ENCODE assay signal across 34 cellular contexts in genomic region chr1:5876251-5876650, GRCh38.
"Had no signal": no experiment of that assay in that cellular context is flagged by ENCODE, and none has a peak within 500 bp of the region (broad histone marks: within the 10 kb centered on the region; RNA-seq: fewer than 3 reads in every experiment).

No MANE protein-coding gene starts in this region.

- H3K27ac ChIP-seq: KMS-11 had no signal

- H3K4me2 ChIP-seq: KMS-11 had no signal

- DNase-seq: Karpas-422, Kasumi-1, KG1, MG63, MM.1S, MV-4-11, NCI-H1048, NCI-H1092, NCI-H1092 treated with DMSO at 0.1 percent for 48 hours, NCI-H1105, NCI-H1105 treated with DMSO at 0.1 percent for 48 hours, NCI-H1417, NCI-H1417 treated with DMSO at 0.1 percent for 48 hours, NCI-H1436, NCI-H1436 treated with DMSO at 0.1 percent for 48 hours, NCI-H146, NCI-H1694, NCI-H1694 treated with DMSO at 0.1 percent for 48 hours, NCI-H187, NCI-H187 treated with DMSO at 0.1 percent for 48 hours, NCI-H1930, NCI-H2029, NCI-H2029 treated with DMSO at 0.1 percent for 48 hours, NCI-H2081, NCI-H2081 treated with DMSO at 0.1 percent for 48 hours, NCI-H2107, NCI-H2171, NCI-H2171 treated with DMSO at 0.1 percent for 48 hours, NCI-H2227 treated with DMSO at 0.1 percent for 48 hours, NCI-H226, NCI-H345, NCI-H446, NCI-H446 treated with DMSO at 0.1 percent for 48 hours had no signal

- H3K27me3 ChIP-seq: MG63 had no signal

- H3K9me3 ChIP-seq: MG63 had no signal

- H3K9ac ChIP-seq: KMS-11 had no signal

- H3K4me3 ChIP-seq: MG63 had no signal

- H3K36me3 ChIP-seq: MG63 had no signal
